ENCODE assay signal across 8 cellular contexts in genomic region chr17:5111402-5112204, GRCh38. TPM values are rescaled to one million over a fixed set of nuclear protein-coding genes. Genes with fewer than 3 reads are reported as not detected.
A peak's percentile ranks its signal among the peaks of the same experiment; 100 is the strongest.
DNase-seq lines count a peak whose midpoint lies in the region; ATAC-seq and TF ChIP-seq lines count a peak whose summit lies in the region.

Gene ZNF232 (minus strand): TSS chr17:5111878. CDS start chr17:5111822, 56 bp downstream.

- peaks cover 21% of the 10 kb centered on the region for H3K4me1 Mint-ChIP-seq in activated T-helper 17 cell treated with anti-CD3 and anti-CD28 coated beads, Interleukin-2, amount 50 U/mL, for 72 hours
- H3K4me1 Mint-ChIP-seq in naive thymus-derived CD8-positive, alpha-beta T cell: peaks cover 21 to 44% (median 28%) of the 10 kb centered on the region in 4 donors
- peaks cover 22 to 38% of the 10 kb centered on the region in 2 donors for H3K4me1 Mint-ChIP-seq in stimulated activated naive B cell treated with anti-CD40 and anti-IgM and Interleukin-4, amounts not matched to agents 10 μg/mL and 1 μg/mL and 100 μg/mL, for 72 hours

- POLR2A ChIA-PET in naive thymus-derived CD8-positive, alpha-beta T cell (lab: Charles Lee): interaction anchor here (0.5 to 1.7 kb wide), 9 partner anchors 13 to 209 kb away, joined by 3 to 8 read pairs (median 3); partner anchors contain the start of genes CHRNE and ZNF594

- TF ChIP-seq CTCF in fibroblast of mammary gland (conservative IDR thresholded peaks at IDR 0.05; ENCODE audit: control insufficient read depth, insufficient read depth, low read depth, low read length): no peak

- peaks cover 4% of the 10 kb centered on the region for H3K27me3 Mint-ChIP-seq in activated T-helper 17 cell treated with anti-CD3 and anti-CD28 coated beads, Interleukin-2, amount 50 U/mL, for 72 hours
- H3K27me3 Mint-ChIP-seq in naive thymus-derived CD8-positive, alpha-beta T cell: peaks cover 1 to 24% (median 6%) of the 10 kb centered on the region in 5 donors
- H3K27me3 Mint-ChIP-seq in stimulated activated naive B cell treated with anti-CD40 and anti-IgM and Interleukin-4, amounts not matched to agents 10 μg/mL and 1 μg/mL and 100 μg/mL, for 72 hours: peaks cover 10 to 25% of the 10 kb centered on the region in 2 donors

- peaks cover 67% of the 10 kb centered on the region for H3K36me3 Mint-ChIP-seq in activated T-helper 17 cell treated with anti-CD3 and anti-CD28 coated beads, Interleukin-2, amount 50 U/mL, for 72 hours (ENCODE audit: low read depth)
- H3K36me3 Mint-ChIP-seq in naive thymus-derived CD8-positive, alpha-beta T cell: peaks cover 8 to 30% (median 13%) of the 10 kb centered on the region in 3 donors
- peaks cover 53 to 62% of the 10 kb centered on the region in 2 donors for H3K36me3 Mint-ChIP-seq in stimulated activated naive B cell treated with anti-CD40 and anti-IgM and Interleukin-4, amounts not matched to agents 10 μg/mL and 1 μg/mL and 100 μg/mL, for 72 hours

- peak within 1 kb of the TSS; percentile 82 for H3K4me3 ChIP-seq in fibroblast of mammary gland (ENCODE audit: control insufficient read depth, low read depth, low read length)

- H3K9me3 Mint-ChIP-seq in activated T-helper 17 cell treated with anti-CD3 and anti-CD28 coated beads, Interleukin-2, amount 50 U/mL, for 72 hours: no peaks in the 10 kb centered on the region
- H3K9me3 Mint-ChIP-seq in naive thymus-derived CD8-positive, alpha-beta T cell: peaks cover 0 to under 1% (median 0%) of the 10 kb centered on the region in 9 donors
- peaks cover 0 to 2% of the 10 kb centered on the region in 2 donors for H3K9me3 Mint-ChIP-seq in stimulated activated naive B cell treated with anti-CD40 and anti-IgM and Interleukin-4, amounts not matched to agents 10 μg/mL and 1 μg/mL and 100 μg/mL, for 72 hours

- peak; percentile 98 for DNase-seq in DMS53 (lab: John Stamatoyannopoulos, UW)
- peak; percentile 91 for DNase-seq in LHCN-M2 (ENCODE audit: low read depth)
- DNase-seq in RPMI7951 (ENCODE audit: low read depth): peak; percentile 85
- peak; percentile 87 for DNase-seq in fibroblast of mammary gland (ENCODE audit: low read depth)
- peak; percentile 82 to 93 (median 88) for DNase-seq in naive thymus-derived CD8-positive, alpha-beta T cell
- peak; percentile 93 for DNase-seq in stimulated activated naive B cell treated with anti-CD40 and anti-IgM and Interleukin-4, amounts not matched to agents 10 μg/mL and 1 μg/mL and 100 μg/mL, for 72 hours

- peak within 1 kb of the TSS; percentile 91 for H3K4me3 Mint-ChIP-seq in activated T-helper 17 cell treated with anti-CD3 and anti-CD28 coated beads, Interleukin-2, amount 50 U/mL, for 72 hours
- peak within 1 kb of the TSS; percentile 83 to 93 (median 87) for H3K4me3 Mint-ChIP-seq in naive thymus-derived CD8-positive, alpha-beta T cell
- H3K4me3 Mint-ChIP-seq in stimulated activated naive B cell treated with anti-CD40 and anti-IgM and Interleukin-4, amounts not matched to agents 10 μg/mL and 1 μg/mL and 100 μg/mL, for 72 hours: peak within 1 kb of the TSS; percentile 91 to 92

- H3K27ac Mint-ChIP-seq in activated T-helper 17 cell treated with anti-CD3 and anti-CD28 coated beads, Interleukin-2, amount 50 U/mL, for 72 hours: peak within 1 kb of the TSS; percentile 84
- peak within 1 kb of the TSS; percentile 71 to 95 (median 88) for H3K27ac Mint-ChIP-seq in naive thymus-derived CD8-positive, alpha-beta T cell
- peak within 1 kb of the TSS; percentile 95 for H3K27ac Mint-ChIP-seq in stimulated activated naive B cell treated with anti-CD40 and anti-IgM and Interleukin-4, amounts not matched to agents 10 μg/mL and 1 μg/mL and 100 μg/mL, for 72 hours

- ATAC-seq in GM21786 (IDR thresholded peaks at IDR 0.05; ENCODE audit: unreplicated experiment): peak; percentile 77
- ATAC-seq in activated T-helper 17 cell treated with anti-CD3 and anti-CD28 coated beads, Interleukin-2, amount 50 U/mL, for 72 hours (replicated peaks): peak; percentile 95
- peak; percentile 86 to 90 for ATAC-seq in naive thymus-derived CD8-positive, alpha-beta T cell
- ATAC-seq in stimulated activated naive B cell treated with anti-CD40 and anti-IgM and Interleukin-4, amounts not matched to agents 10 μg/mL and 1 μg/mL and 100 μg/mL, for 72 hours (replicated peaks): peak; percentile 88 to 91

RNA-seq across cellular contexts. Expression of gene ZNF232, which starts in this region (rescaled TPM):
- 7.8 and 7.9 TPM in 2 replicates for total RNA-seq in LHCN-M2 (2014; rRNA removed)
- 4.6 TPM for polyA plus RNA-seq in LHCN-M2 (2012)
- 6.0 and 9.6 TPM in 2 replicates for total RNA-seq in RPMI7951 (2014; rRNA removed; shearing (Covaris generic))
- total RNA-seq in activated T-helper 17 cell treated with anti-CD3 and anti-CD28 coated beads, Interleukin-2, amount 50 U/mL, for 72 hours: 10 to 100 TPM; 10.7 to 16.3 TPM
- total RNA-seq in naive thymus-derived CD8-positive, alpha-beta T cell: 10 to 100 TPM; 14.0 to 18.9 TPM
- 1 to 10 TPM; 6.0 to 10.0 (median 7.3) TPM for polyA plus RNA-seq in naive thymus-derived CD8-positive, alpha-beta T cell

Comparison
In these comparisons a context has a peak if more than half of its experiments do, and no peak if none do; other contexts are left out.
1. Peak in every context shown above with its lines: DNase-seq, ATAC-seq and H3K4me3 ChIP-seq.